In the genomic region with DNA sequence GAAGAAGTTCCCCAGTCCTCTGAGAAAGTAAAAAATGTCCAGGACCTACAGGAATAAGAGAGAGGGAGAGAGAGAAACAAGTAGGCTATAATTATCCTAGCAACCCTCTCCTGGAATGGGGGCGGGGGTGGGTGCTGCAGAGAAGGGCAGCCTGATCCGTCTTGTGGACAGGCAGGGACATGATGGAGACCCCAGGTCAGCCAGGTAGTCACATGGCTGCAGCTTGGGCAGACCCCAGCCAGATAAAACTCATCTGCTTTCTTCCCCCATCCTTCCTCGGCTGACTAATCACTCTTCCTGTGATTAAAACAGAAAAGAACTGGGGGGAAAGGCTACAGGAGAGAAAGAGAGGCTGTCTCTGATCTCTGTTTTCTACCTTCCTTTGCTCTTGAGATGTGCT, we compare ENCODE assay signal across 18 cellular contexts. TPM values are rescaled to one million over a fixed set of nuclear protein-coding genes. Genes with fewer than 3 reads are reported as not detected.
DNase-seq lines count a peak whose midpoint lies in the region; ATAC-seq and TF ChIP-seq lines count a peak whose summit lies in the region.
"Had no signal": no experiment of that assay in that cellular context is flagged by ENCODE, and none has a peak within 500 bp of the region (broad histone marks: within the 10 kb centered on the region; RNA-seq: fewer than 3 reads in every experiment).

No MANE protein-coding gene starts in this region.

- H3K36me3 ChIP-seq in OCI-LY7 (ENCODE audit: insufficient read depth, low read length), result no peaks in the 10 kb centered on the region
- H3K36me3 ChIP-seq in smooth muscle cell (ENCODE audit: low read depth), result no peaks in the 10 kb centered on the region

- intact Hi-C loops in OCI-LY7 (cut with micrococcal nuclease; ENCODE audit: unreplicated experiment), result no loop called here

- BruUV-seq in OCI-LY7 (replicated peaks; lab: Mats Ljungman, UMichigan), result no TSS peak

- no peaks in the 10 kb centered on the region for H3K27me3 ChIP-seq in smooth muscle cell (ENCODE audit: low read depth)

- H3K4me2 ChIP-seq in OCI-LY7 (ENCODE audit: low read length), result peak overlapping the region; percentile 39
- H3K4me2 ChIP-seq in smooth muscle cell, result peak overlapping the region; percentile 81

- H3K4me1 Mint-ChIP-seq in glutamatergic neuron (ENCODE audit: low read depth, unreplicated experiment), result peaks cover 48% of the 10 kb centered on the region

- H3F3A ChIP-seq in smooth muscle cell (ENCODE audit: low read depth), result peaks cover 54% of the 10 kb centered on the region

- H3K4me3 ChIP-seq in OCI-LY7 (ENCODE audit: low read depth, low read length, poor library complexity, severe bottlenecking), result no peak overlapping the region
- H3K4me3 ChIP-seq in smooth muscle cell, result no peak overlapping the region

- WGBS in smooth muscle cell (ENCODE audit: low lambda C conversion rate), result 9% methylated on average over 3 of the region's 3 CpGs

- H2AFZ ChIP-seq in OCI-LY7 (ENCODE audit: low read length), result peak overlapping the region; percentile 82
- H2AFZ ChIP-seq in smooth muscle cell (ENCODE audit: low read depth), result no peak overlapping the region

- DNase-seq in NCI-H1436 (lab: John Stamatoyannopoulos, UW) (peak; percentile 41), NCI-H1436 treated with DMSO at 0.1 percent for 48 hours (lab: John Stamatoyannopoulos, UW) (no peak), OCI-LY7 (ENCODE audit: low spot score) (no peak), glutamatergic neuron (no peak), smooth muscle cell (lab: John Stamatoyannopoulos, UW; ENCODE audit: unreplicated experiment) (no peak), retina (no peak), iPS-NIHi11 (ENCODE audit: low spot score) (no peak)
- DNase-seq: 8988T; activated CD4-positive, alpha-beta T cell treated with anti-CD3 and anti-CD28 coated beads, Interleukin-2, amount 10 ng/mL, durations not matched to agents 24 days and 14 days; activated T-cell treated with anti-CD3 and anti-CD28 coated beads, Interleukin-2, amount 50 U/mL, for 4 hours; central memory CD4-positive, alpha-beta T cell; EL; NCI-H2107; SHP77; T1000 had no signal

- peak overlapping the region; percentile 84 for H3K4me3 Mint-ChIP-seq in glutamatergic neuron (ENCODE audit: unreplicated experiment)
- H3K4me3 Mint-ChIP-seq: activated CD4-positive, alpha-beta T cell treated with anti-CD3 and anti-CD28 coated beads, Interleukin-2, amount 10 ng/mL, durations not matched to agents 24 days and 14 days; activated T-cell treated with anti-CD3 and anti-CD28 coated beads, Interleukin-2, amount 50 U/mL, for 4 hours had no signal

- H3K27ac Mint-ChIP-seq in glutamatergic neuron (ENCODE audit: unreplicated experiment), result peak overlapping the region; percentile 100
- H3K27ac Mint-ChIP-seq: activated CD4-positive, alpha-beta T cell treated with anti-CD3 and anti-CD28 coated beads, Interleukin-2, amount 10 ng/mL, durations not matched to agents 24 days and 14 days had no signal

- H3K9me3 ChIP-seq in OCI-LY7 (ENCODE audit: low read length), result no peaks in the 10 kb centered on the region
- H3K9me3 ChIP-seq in smooth muscle cell (replicated peaks; ENCODE audit: low read depth), result no peaks in the 10 kb centered on the region

- no peaks in the 10 kb centered on the region for H3K9me2 ChIP-seq in OCI-LY7 (ENCODE audit: insufficient read depth, low read length)

- no peak for TF ChIP-seq CTCF in OCI-LY7 (conservative IDR thresholded peaks at IDR 0.05; ENCODE audit: low read length)
- TF ChIP-seq CTCF in glutamatergic neuron (IDR thresholded peaks at IDR 0.05; ENCODE audit: partially characterized antibody, unreplicated experiment), result no peak
- no peak for TF ChIP-seq CTCF in smooth muscle cell (IDR thresholded peaks at IDR 0.05; ENCODE audit: borderline replicate concordance, insufficient read depth, poor library complexity, severe bottlenecking)

- H3K79me2 ChIP-seq in OCI-LY7 (ENCODE audit: insufficient read depth, low read depth, low read length), result no peaks in the 10 kb centered on the region
- H3K79me2 ChIP-seq in smooth muscle cell (ENCODE audit: low read depth), result no peaks in the 10 kb centered on the region

- no peaks in the 10 kb centered on the region for H3K36me3 Mint-ChIP-seq in glutamatergic neuron (ENCODE audit: unreplicated experiment)

- POLR2A ChIA-PET in OCI-LY7 (lab: Charles Lee), result no interaction called here

- no peak overlapping the region for H3K9ac ChIP-seq in smooth muscle cell (ENCODE audit: low read depth)

- H3K27me3 Mint-ChIP-seq in glutamatergic neuron (ENCODE audit: unreplicated experiment), result peaks cover 14% of the 10 kb centered on the region

- H3K4me1 ChIP-seq in OCI-LY7 (ENCODE audit: insufficient read depth, low read length, poor library complexity, severe bottlenecking) (peaks cover 34% of the 10 kb centered on the region), smooth muscle cell (ENCODE audit: low read depth) (peaks cover 59% of the 10 kb centered on the region)

- no peak for ATAC-seq in GM18867 (IDR thresholded peaks at IDR 0.05; ENCODE audit: unreplicated experiment)
- ATAC-seq: activated T-cell treated with anti-CD3 and anti-CD28 coated beads, Interleukin-2, amount 50 U/mL, for 4 hours had no signal

- CTCF ChIA-PET in OCI-LY7 (lab: Charles Lee; ENCODE audit: unreplicated experiment), result no interaction called here

- H3K27ac ChIP-seq in OCI-LY7 (ENCODE audit: low read depth, low read length, poor library complexity, severe bottlenecking) (no peak overlapping the region), smooth muscle cell (ENCODE audit: low read depth) (peak overlapping the region; percentile 98)

- peaks cover 18% of the 10 kb centered on the region for H3K9me3 Mint-ChIP-seq in glutamatergic neuron (ENCODE audit: unreplicated experiment)
- H3K9me3 Mint-ChIP-seq: activated CD4-positive, alpha-beta T cell treated with anti-CD3 and anti-CD28 coated beads, Interleukin-2, amount 10 ng/mL, durations not matched to agents 24 days and 14 days; activated T-cell treated with anti-CD3 and anti-CD28 coated beads, Interleukin-2, amount 50 U/mL, for 4 hours had no signal

- H4K20me1 ChIP-seq in OCI-LY7 (ENCODE audit: insufficient read depth, low read length), result no peaks in the 10 kb centered on the region
- no peaks in the 10 kb centered on the region for H4K20me1 ChIP-seq in smooth muscle cell (ENCODE audit: low read depth)

RNA-seq across cellular contexts. Expression of a gene that starts 32.6 kb away (rescaled TPM):
- 1.2 TPM in 1 of 2 replicates, not detected in the other for total RNA-seq in OCI-LY7 (2014; rRNA removed; shearing (Covaris generic))
- total RNA-seq in OCI-LY7 (2022), result 1.4 and 1.7 TPM in 2 replicates
- not detected for total RNA-seq in glutamatergic neuron (ENCODE audit: unreplicated experiment)
- 70.6 and 91.8 TPM in 2 replicates for total RNA-seq in smooth muscle cell
- polyA plus RNA-seq in smooth muscle cell, result 193 and 257 TPM in 2 replicates

RNA-seq across cellular contexts. Expression of a gene that starts 34.1 kb away (rescaled TPM):
- 241 and 312 TPM in 2 replicates for total RNA-seq in OCI-LY7 (2014; rRNA removed; shearing (Covaris generic))
- 254 and 256 TPM in 2 replicates for total RNA-seq in OCI-LY7 (2022)
- total RNA-seq in glutamatergic neuron (ENCODE audit: unreplicated experiment), result 196 TPM
- 79.6 and 85.6 TPM in 2 replicates for total RNA-seq in smooth muscle cell
- 119 and 121 TPM in 2 replicates for polyA plus RNA-seq in smooth muscle cell

RNA-seq across cellular contexts. Expression of a gene that starts 43.2 kb away (rescaled TPM):
- total RNA-seq in OCI-LY7 (2014; rRNA removed; shearing (Covaris generic)), result 42.3 and 60.1 TPM in 2 replicates
- 106 and 124 TPM in 2 replicates for total RNA-seq in OCI-LY7 (2022)
- total RNA-seq in glutamatergic neuron (ENCODE audit: unreplicated experiment), result 190 TPM
- total RNA-seq in smooth muscle cell, result 101 and 103 TPM in 2 replicates
- polyA plus RNA-seq in smooth muscle cell, result 61.0 and 67.6 TPM in 2 replicates

RNA-seq across cellular contexts. Expression of a gene that starts 47.3 kb away (rescaled TPM):
- total RNA-seq in OCI-LY7 (2014; rRNA removed; shearing (Covaris generic)), result not detected in 2 replicates
- total RNA-seq in OCI-LY7 (2022) (not detected in 2 replicates), glutamatergic neuron (ENCODE audit: unreplicated experiment) (not detected), smooth muscle cell (not detected in 2 replicates)
- 0.15 TPM in 1 of 2 replicates, not detected in the other for polyA plus RNA-seq in smooth muscle cell
- total RNA-seq: activated CD4-positive, alpha-beta T cell treated with anti-CD3 and anti-CD28 coated beads, Interleukin-2, amount 10 ng/mL, durations not matched to agents 24 days and 14 days; frontal cortex; osteocyte had no signal

Comparison
In these comparisons a context has a peak if more than half of its experiments do, and no peak if none do; other contexts are left out.
1. RNA of a gene that starts 32.6 kb away (total RNA-seq): 70.6 to 91.8 TPM in smooth muscle cell; 1.2 to 1.7 TPM in OCI-LY7 and not detected in glutamatergic neuron (single experiment); every median in the first group is over 10 times any median in the second.